17 cellular contexts compared by ENCODE assay signal in the genomic region with DNA sequence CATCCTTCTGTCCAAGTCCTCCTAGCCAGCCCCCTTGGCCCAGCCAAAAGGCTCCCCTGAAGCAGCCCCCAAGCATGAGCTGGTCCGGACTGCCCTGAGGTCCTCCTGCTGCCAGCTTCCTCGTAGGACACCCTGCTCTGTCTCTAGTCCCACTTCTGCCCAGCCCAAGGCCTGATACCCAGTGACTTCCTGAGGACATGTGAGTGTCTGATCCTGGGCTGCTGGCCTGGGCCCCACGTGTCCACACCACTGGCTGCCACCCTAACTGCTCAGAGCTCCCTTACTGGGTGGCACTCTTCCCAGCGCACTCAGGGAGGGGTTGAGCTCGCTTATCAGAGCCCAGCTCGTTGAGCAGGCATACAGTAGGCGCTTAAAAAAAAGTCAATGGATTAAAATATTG.
"Had no signal": no experiment of that assay in that cellular context is flagged by ENCODE, and none has a peak within 500 bp of the region (broad histone marks: within the 10 kb centered on the region; RNA-seq: fewer than 3 reads in every experiment).

No MANE protein-coding gene starts in this region.

- DNase-seq: activated CD4-positive, alpha-beta T cell treated with anti-CD3 and anti-CD28 coated beads for 1 hour; activated CD4-positive, alpha-beta T cell treated with anti-CD3 and anti-CD28 coated beads, Interleukin-2, amount 50 U/mL, for 48 hours; activated CD8-positive, alpha-beta memory T cell treated with anti-CD3 and anti-CD28 coated beads, Interleukin-2, amount 10 ng/mL, durations not matched to agents 7 days and 5 days; activated gamma-delta T cell; activated naive CD8-positive, alpha-beta T cell treated with anti-CD3 and anti-CD28 coated beads, Interleukin-2, amount 10 ng/mL, durations not matched to agents 7 days and 5 days; activated T-cell treated with anti-CD3 and anti-CD28 coated beads, Interleukin-2, amount 50 U/mL, for 48 hours; aorta; foreskin melanocyte; lower lobe of right lung; naive thymus-derived CD4-positive, alpha-beta T cell; stimulated activated CD4-positive, alpha-beta T cell treated with anti-CD3 and anti-CD28 coated beads, Interleukin-4, amount 100 ng/mL, for 24 hours; T-helper 2 cell; thyroid gland; uterus had no signal

- H3K9me3 ChIP-seq: lower lobe of right lung, neutrophil, thyroid gland, uterus had no signal

- H3K36me3 ChIP-seq: breast epithelium, lower lobe of right lung, neutrophil, thyroid gland, uterus had no signal

- H3K4me3 ChIP-seq: breast epithelium, lower lobe of right lung, thyroid gland, uterus had no signal

- ATAC-seq: activated CD8-positive, alpha-beta memory T cell treated with anti-CD3 and anti-CD28 coated beads, Interleukin-2, amount 10 ng/mL, durations not matched to agents 7 days and 5 days; naive thymus-derived CD4-positive, alpha-beta T cell had no signal

- H3K27ac ChIP-seq: breast epithelium, lower lobe of right lung, neutrophil, thyroid gland, uterus had no signal

- FAIRE-seq: keratinocyte had no signal

- H3K27me3 ChIP-seq: thyroid gland, uterus had no signal

- H3K4me1 ChIP-seq: breast epithelium, lower lobe of right lung, thyroid gland, uterus had no signal
